ENCODE assay signal across 9 cellular contexts in genomic region chr7:139771001-139771956, GRCh38. TPM values are rescaled to one million over a fixed set of nuclear protein-coding genes. Genes with fewer than 3 reads are reported as not detected.
DNase-seq lines count a peak whose midpoint lies in the region; ATAC-seq and TF ChIP-seq lines count a peak whose summit lies in the region.
"Had no signal": no experiment of that assay in that cellular context is flagged by ENCODE, and none has a peak within 500 bp of the region (broad histone marks: within the 10 kb centered on the region; RNA-seq: fewer than 3 reads in every experiment).

No MANE protein-coding gene starts in this region.

- DNase-seq in CD4-positive, CD25-positive, alpha-beta regulatory T cell, result no peak
- DNase-seq in NB4 (ENCODE audit: low read depth) (peak; percentile 93), brain pericyte (ENCODE audit: low read depth, low spot score) (peak; percentile 48), right atrium auricular region (ENCODE audit: low spot score) (no peak), Right ventricle myocardium superior (no peak)

- H3K4me1 Mint-ChIP-seq in CD4-positive, CD25-positive, alpha-beta regulatory T cell, result peaks cover 41 to 79% (median 60%) of the 10 kb centered on the region in 4 donors

- peak overlapping the region; percentile 53 for H3K9ac ChIP-seq in mucosa of stomach (ENCODE audit: low read length)
- H3K9ac ChIP-seq: neural progenitor cell had no signal

- H3K27me3 ChIP-seq in CD4-positive, CD25-positive, alpha-beta regulatory T cell (ENCODE audit: control insufficient read depth, insufficient read depth, low read length), result no peaks in the 10 kb centered on the region
- H3K27me3 ChIP-seq in mucosa of stomach (ENCODE audit: control insufficient read depth, insufficient read depth, low read length) (no peaks in the 10 kb centered on the region), right atrium auricular region (no peaks in the 10 kb centered on the region)

- peaks cover 40% of the 10 kb centered on the region for H3K4me1 ChIP-seq in CD4-positive, CD25-positive, alpha-beta regulatory T cell (ENCODE audit: control insufficient read depth, insufficient read depth, low read length, poor library complexity, severe bottlenecking)
- H3K4me1 ChIP-seq in mucosa of stomach (ENCODE audit: control insufficient read depth, insufficient read depth, low read length) (peaks cover 67% of the 10 kb centered on the region), right atrium auricular region (peaks cover 0 to 88% of the 10 kb centered on the region in 2 donors)

- no peak for TF ChIP-seq CTCF in NB4 (IDR thresholded peaks at IDR 0.05; ENCODE audit: low read depth, low read length)
- TF ChIP-seq CTCF in right atrium auricular region (IDR thresholded peaks at IDR 0.05), result no peak

- TF ChIP-seq POLR2A in NB4 (IDR thresholded peaks at IDR 0.05; ENCODE audit: extremely low read depth, insufficient read length), result no peak

- ATAC-seq in CD4-positive, CD25-positive, alpha-beta regulatory T cell (ENCODE audit: low read depth in 2 of 2), result no peak
- no peak for ATAC-seq in GM19452 (IDR thresholded peaks at IDR 0.05; ENCODE audit: unreplicated experiment)
- no peak for ATAC-seq in GM18520 (IDR thresholded peaks at IDR 0.05; ENCODE audit: unreplicated experiment)
- no peak for ATAC-seq in Right ventricle myocardium superior (ENCODE audit: poor library complexity)

- no peaks in the 10 kb centered on the region for H3K9me3 ChIP-seq in CD4-positive, CD25-positive, alpha-beta regulatory T cell (ENCODE audit: control insufficient read depth in 2 of 2, low read length in 2 of 2)
- no peaks in the 10 kb centered on the region for H3K9me3 ChIP-seq in mucosa of stomach (ENCODE audit: control insufficient read depth, low read length)
- no peaks in the 10 kb centered on the region for H3K9me3 ChIP-seq in right atrium auricular region

- no peak overlapping the region for H3K27ac ChIP-seq in CD4-positive, CD25-positive, alpha-beta regulatory T cell (ENCODE audit: insufficient read depth, low read length, poor library complexity, severe bottlenecking)
- no peak overlapping the region for H3K27ac ChIP-seq in right atrium auricular region
- H3K27ac ChIP-seq: neural progenitor cell had no signal

- no peaks in the 10 kb centered on the region for H3K36me3 Mint-ChIP-seq in CD4-positive, CD25-positive, alpha-beta regulatory T cell

- intact Hi-C loops in Right ventricle myocardium superior (cut with DNase I), result no loop called here

- no peaks in the 10 kb centered on the region for H3K36me3 ChIP-seq in CD4-positive, CD25-positive, alpha-beta regulatory T cell (ENCODE audit: control insufficient read depth, insufficient read depth, low read length)
- no peaks in the 10 kb centered on the region for H3K36me3 ChIP-seq in mucosa of stomach (ENCODE audit: control insufficient read depth, insufficient read depth, low read length)
- H3K36me3 ChIP-seq in right atrium auricular region, result no peaks in the 10 kb centered on the region
- H3K36me3 ChIP-seq: neural progenitor cell had no signal

- peaks cover 6% of the 10 kb centered on the region for H3K27me3 Mint-ChIP-seq in CD4-positive, CD25-positive, alpha-beta regulatory T cell

- H3K9me3 Mint-ChIP-seq in CD4-positive, CD25-positive, alpha-beta regulatory T cell, result peaks cover 0 to 1% (median 0%) of the 10 kb centered on the region in 7 donors
- H3K9me3 Mint-ChIP-seq: neural progenitor cell had no signal

- H3K27ac Mint-ChIP-seq in CD4-positive, CD25-positive, alpha-beta regulatory T cell, result peak overlapping the region in 2 of 3 donors; percentile 55 to 58
- H3K27ac Mint-ChIP-seq: neural progenitor cell had no signal

- peak overlapping the region in 2 of 4 donors; percentile 1 to 26 for H3K4me3 Mint-ChIP-seq in CD4-positive, CD25-positive, alpha-beta regulatory T cell
- H3K4me3 Mint-ChIP-seq: neural progenitor cell had no signal

- H3K4me3 ChIP-seq in CD4-positive, CD25-positive, alpha-beta regulatory T cell (ENCODE audit: low read depth, low read length), result no peak overlapping the region
- H3K4me3 ChIP-seq in NB4 (ENCODE audit: low read depth, low read length) (peak overlapping the region; percentile 16), mucosa of stomach (ENCODE audit: low read length) (no peak overlapping the region), right atrium auricular region (no peak overlapping the region)
- H3K4me3 ChIP-seq: neural progenitor cell had no signal

RNA-seq across cellular contexts. Expression of gene HIPK2, which starts 6.5 kb away (rescaled TPM):
- total RNA-seq in CD4-positive, CD25-positive, alpha-beta regulatory T cell, result 17.5 TPM
- 1 to 10 TPM in 1 of 4 donors, under 1 TPM in 3; 0.44 to 1.3 (median 0.68) TPM for polyA plus RNA-seq in CD4-positive, CD25-positive, alpha-beta regulatory T cell
- total RNA-seq in right atrium auricular region (100 to 1,000 TPM in 1 of 2 donors, 10 to 100 TPM in 1; 87.0 to 131 TPM), Right ventricle myocardium superior (88.5 TPM)

RNA-seq across cellular contexts. Expression of gene TBXAS1, which starts 57.8 kb away (rescaled TPM):
- 21.2 TPM for total RNA-seq in CD4-positive, CD25-positive, alpha-beta regulatory T cell
- 10 to 100 TPM in 3 of 4 donors, 1 to 10 TPM in 1; 5.2 to 15.3 (median 10.7) TPM for polyA plus RNA-seq in CD4-positive, CD25-positive, alpha-beta regulatory T cell
- total RNA-seq in right atrium auricular region (10 to 100 TPM in 1 of 2 donors, 1 to 10 TPM in 1; 4.6 to 15.3 TPM), Right ventricle myocardium superior (4.2 TPM)

Comparison
In these comparisons a context has a peak if more than half of its experiments do, and no peak if none do; other contexts are left out.
1. DNase-seq: peak in NB4 (single experiment) and brain pericyte (single experiment); none in CD4-positive, CD25-positive, alpha-beta regulatory T cell (0 of 3), right atrium auricular region (single experiment) and Right ventricle myocardium superior (single experiment).